Comparison of ENCODE assay signal across 12 cellular contexts in genomic region chr20:31868853-31869672, GRCh38. TPM values are rescaled to one million over a fixed set of nuclear protein-coding genes. Genes with fewer than 3 reads are reported as not detected.
A peak's percentile ranks its signal among the peaks of the same experiment; 100 is the strongest.
DNase-seq lines count a peak whose midpoint lies in the region; ATAC-seq, FAIRE-seq and TF ChIP-seq lines count a peak whose summit lies in the region.
"Had no signal": no experiment of that assay in that cellular context is flagged by ENCODE, and none has a peak within 500 bp of the region (broad histone marks: within the 10 kb centered on the region; RNA-seq: fewer than 3 reads in every experiment).

No MANE protein-coding gene starts in this region.

- H3K9me3 ChIP-seq in heart left ventricle, result no peaks in the 10 kb centered on the region
- H3K9me3 ChIP-seq in astrocyte (ENCODE audit: insufficient read depth, low read depth, low read length), result no peaks in the 10 kb centered on the region
- no peaks in the 10 kb centered on the region for H3K9me3 ChIP-seq in mesodermal cell (ENCODE audit: control insufficient read depth, low read length)
- H3K9me3 ChIP-seq in tibial nerve, result no peaks in the 10 kb centered on the region
- H3K9me3 ChIP-seq: colonic mucosa, neutrophil had no signal

- peaks cover 0 to 27% (median 0%) of the 10 kb centered on the region in 9 donors for H3K27me3 ChIP-seq in heart left ventricle
- peaks cover 18% of the 10 kb centered on the region for H3K27me3 ChIP-seq in astrocyte (ENCODE audit: insufficient read depth, low read length)
- no peaks in the 10 kb centered on the region for H3K27me3 ChIP-seq in tibial nerve

- DNase-seq in heart left ventricle (no peak), cardiac septum (ENCODE audit: low spot score) (no peak), astrocyte (ENCODE audit: low read depth) (no peak), tibial nerve (ENCODE audit: low spot score in 2 of 2) (no peak), NCI-H524 treated with DMSO at 0.1 percent for 48 hours (lab: John Stamatoyannopoulos, UW) (no peak), NCI-H526 treated with DMSO at 0.1 percent for 48 hours (lab: John Stamatoyannopoulos, UW) (no peak), DMS153 (lab: John Stamatoyannopoulos, UW) (no peak)
- DNase-seq: colonic mucosa, NCI-H446 had no signal

- H3K4me1 ChIP-seq in heart left ventricle (peaks cover 0 to 20% (median 11%) of the 10 kb centered on the region in 12 donors), astrocyte (ENCODE audit: insufficient read depth, low read length) (peaks cover 8% of the 10 kb centered on the region), mesodermal cell (ENCODE audit: control insufficient read depth, insufficient read depth, low read length, poor library complexity, severe bottlenecking) (no peaks in the 10 kb centered on the region), tibial nerve (peaks cover 0 to 26% (median 15%) of the 10 kb centered on the region in 4 donors)
- H3K4me1 ChIP-seq: colonic mucosa had no signal

- H3K27ac ChIP-seq in heart left ventricle (no peak overlapping the region), astrocyte (ENCODE audit: low read depth, low read length) (no peak overlapping the region), mesodermal cell (ENCODE audit: low read depth, low read length, severe bottlenecking) (no peak overlapping the region), tibial nerve (peak overlapping the region; percentile 81 to 89 (median 86))
- H3K27ac ChIP-seq: colonic mucosa, neutrophil, SK-N-MC had no signal

- H3K36me3 Mint-ChIP-seq in astrocyte (ENCODE audit: low read depth, unreplicated experiment), result peaks cover 3% of the 10 kb centered on the region

- intact Hi-C loops in heart left ventricle (cut with DNase I), result loop anchor here in 1 of 10 donors (5.0 kb wide), 1 partner anchor 38 kb away; no protein-coding TSS in a partner anchor
- intact Hi-C loops in cardiac septum (cut with DNase I), result no loop called here

- peak overlapping the region; percentile 66 for H3K4me3 Mint-ChIP-seq in astrocyte (ENCODE audit: unreplicated experiment)

- H3K4me3 ChIP-seq in heart left ventricle, result peak overlapping the region in 8 of 12 donors; percentile 60 to 96 (median 75)
- H3K4me3 ChIP-seq in astrocyte (ENCODE audit: insufficient read depth, low read depth, low read length), result no peak overlapping the region
- peak overlapping the region; percentile 56 for H3K4me3 ChIP-seq in mesodermal cell (ENCODE audit: extremely low read depth, insufficient read depth, low read length, poor library complexity, severe bottlenecking)
- H3K4me3 ChIP-seq in tibial nerve, result peak overlapping the region; percentile 57 to 80 (median 66)

- peaks cover 4% of the 10 kb centered on the region for H3K4me1 Mint-ChIP-seq in astrocyte (ENCODE audit: low read depth, unreplicated experiment)

- H3K9ac ChIP-seq in astrocyte (ENCODE audit: low read length), result no peak overlapping the region

- no peak for FAIRE-seq in astrocyte (lab: Jason Lieb, UNC)

- peak overlapping the region; percentile 90 for H3K4me2 ChIP-seq in astrocyte (ENCODE audit: low read length)

- ATAC-seq in heart left ventricle, result peak in 1 of 4 donors; percentile 15

- TF ChIP-seq CTCF in heart left ventricle (IDR thresholded peaks at IDR 0.05) (no peak), astrocyte (IDR thresholded peaks at IDR 0.05; ENCODE audit: insufficient read depth, low read depth, low read length) (no peak), tibial nerve (IDR thresholded peaks at IDR 0.05) (no peak)

- no peaks in the 10 kb centered on the region for H4K20me1 ChIP-seq in astrocyte (ENCODE audit: insufficient read depth, low read length)

- WGBS in heart left ventricle, 4 donors, result 75 to 89% (median 84%) methylated on average over 10 to 12 of the region's 12 CpGs
- WGBS in mesodermal cell (ENCODE audit: insufficient coverage in 2 of 2), 2 experiments, result 82 to 95% methylated on average over 5 to 6 of the region's 12 CpGs
- 59 to 64% methylated on average over 9 to 11 of the region's 12 CpGs for WGBS in tibial nerve, 2 donors

- TF ChIP-seq POLR2A in heart left ventricle (IDR thresholded peaks at IDR 0.05), result no peak
- TF ChIP-seq POLR2A in tibial nerve (IDR thresholded peaks at IDR 0.05), result no peak

- no peak overlapping the region for H3K27ac Mint-ChIP-seq in astrocyte (ENCODE audit: unreplicated experiment)

- H3K36me3 ChIP-seq in heart left ventricle (no peaks in the 10 kb centered on the region), astrocyte (ENCODE audit: insufficient read depth, low read length) (no peaks in the 10 kb centered on the region), mesodermal cell (ENCODE audit: control insufficient read depth, insufficient read depth, low read length) (no peaks in the 10 kb centered on the region), tibial nerve (peaks cover 0 to 9% (median 0%) of the 10 kb centered on the region in 3 donors)
- H3K36me3 ChIP-seq: colonic mucosa, neutrophil had no signal

- peaks cover 2% of the 10 kb centered on the region for H3K9me3 Mint-ChIP-seq in astrocyte (ENCODE audit: unreplicated experiment)

- no peaks in the 10 kb centered on the region for H3K79me2 ChIP-seq in astrocyte (ENCODE audit: insufficient read depth, low read length)

- H3K27me3 Mint-ChIP-seq in astrocyte (ENCODE audit: low read depth, unreplicated experiment), result peaks cover 24% of the 10 kb centered on the region

- no peak for TF ChIP-seq EP300 in tibial nerve (IDR thresholded peaks at IDR 0.05)

- no peak overlapping the region for H2AFZ ChIP-seq in astrocyte (ENCODE audit: low read depth, low read length)

RNA-seq across cellular contexts. Expression of gene DUSP15, which starts 1.3 kb away (rescaled TPM):
- total RNA-seq in heart left ventricle (1 to 10 TPM; 1.0 to 7.4 (median 3.0) TPM), cardiac septum (3.4 TPM), astrocyte (1.2 and 3.1 TPM in 2 replicates), tibial nerve (10 to 100 TPM; 31.8 to 61.3 (median 44.6) TPM)
- 1 to 10 TPM in 1 of 2 donors, under 1 TPM in 1; 0.68 to 5.4 TPM for polyA plus RNA-seq in heart left ventricle
- polyA plus RNA-seq in mesodermal cell (2013, experiment 1 of 2), result 4.1 TPM
- polyA plus RNA-seq in mesodermal cell (2013, experiment 2 of 2), result 3.2 TPM

RNA-seq across cellular contexts. Expression of gene TTLL9, which starts 1.4 kb away (rescaled TPM):
- total RNA-seq in heart left ventricle (not detected), cardiac septum (not detected), astrocyte (0.34 and 0.41 TPM in 2 replicates), tibial nerve (1 to 10 TPM; 2.8 to 3.7 (median 3.1) TPM)
- polyA plus RNA-seq in heart left ventricle, result not detected
- polyA plus RNA-seq in mesodermal cell (2013, experiment 1 of 2), result 0.29 TPM
- polyA plus RNA-seq in mesodermal cell (2013, experiment 2 of 2), result 0.40 TPM
- total RNA-seq: colonic mucosa had no signal

RNA-seq across cellular contexts. Expression of gene FOXS1, which starts 23.7 kb away (rescaled TPM):
- 1 to 10 TPM; 1.9 to 6.0 (median 3.7) TPM for total RNA-seq in heart left ventricle
- polyA plus RNA-seq in heart left ventricle, result 1 to 10 TPM; 2.5 to 4.9 TPM
- 6.1 TPM for total RNA-seq in cardiac septum
- 26.0 and 37.1 TPM in 2 replicates for total RNA-seq in astrocyte
- polyA plus RNA-seq in mesodermal cell (2013, experiment 1 of 2), result 6.4 TPM
- 5.0 TPM for polyA plus RNA-seq in mesodermal cell (2013, experiment 2 of 2)
- total RNA-seq in tibial nerve, result 10 to 100 TPM in 1 of 4 donors, 1 to 10 TPM in 3; 3.0 to 11.8 (median 8.0) TPM

RNA-seq across cellular contexts. Expression of gene MYLK2, which starts 49.9 kb away (rescaled TPM):
- total RNA-seq in heart left ventricle, result under 1 TPM in 8 of 9 donors, not detected in 1; 0.10 to 0.76 (median 0.17) TPM
- under 1 TPM; 0.15 to 0.23 TPM for polyA plus RNA-seq in heart left ventricle
- 0.11 TPM for total RNA-seq in cardiac septum
- 2.1 and 3.1 TPM in 2 replicates for total RNA-seq in astrocyte
- polyA plus RNA-seq in mesodermal cell (2013, experiment 1 of 2), result 0.18 TPM
- 0.35 TPM for polyA plus RNA-seq in mesodermal cell (2013, experiment 2 of 2)
- 1 to 10 TPM in 1 of 4 donors, under 1 TPM in 1, not detected in 2; 0.66 to 1.3 TPM for total RNA-seq in tibial nerve

Comparison
In these comparisons a context has a peak if more than half of its experiments do, and no peak if none do; other contexts are left out.
1. H3K27ac ChIP-seq: peak in tibial nerve (4 of 4); none in heart left ventricle (0 of 12), astrocyte (single experiment) and mesodermal cell (single experiment).